In the genomic region with DNA sequence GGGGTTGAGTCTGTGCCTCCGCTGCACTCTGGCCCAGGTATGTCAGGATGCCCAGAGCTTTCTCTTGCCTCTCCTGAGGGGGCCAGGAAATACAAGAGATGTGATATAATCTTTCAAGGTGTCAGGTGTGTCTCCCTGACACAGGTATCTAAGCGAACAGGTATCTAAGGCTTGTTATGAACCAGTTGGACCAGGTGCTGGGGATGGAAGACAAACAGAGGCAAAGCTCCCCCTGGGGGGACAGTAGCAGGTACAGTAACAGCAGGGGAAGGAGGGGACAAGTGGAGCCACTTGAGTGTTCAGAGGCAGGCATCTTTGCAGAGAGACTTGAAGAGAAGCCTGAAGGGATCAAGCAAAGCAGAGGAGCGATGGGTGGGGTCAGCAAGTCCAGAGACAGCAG, we compare ENCODE assay signal across 16 cellular contexts. TPM values are rescaled to one million over a fixed set of nuclear protein-coding genes. Genes with fewer than 3 reads are reported as not detected.
DNase-seq lines count a peak whose midpoint lies in the region; ATAC-seq, FAIRE-seq and TF ChIP-seq lines count a peak whose summit lies in the region.
"Had no signal": no experiment of that assay in that cellular context is flagged by ENCODE, and none has a peak within 500 bp of the region (broad histone marks: within the 10 kb centered on the region; RNA-seq: fewer than 3 reads in every experiment).

No MANE protein-coding gene starts in this region.

- no peak for ATAC-seq in activated naive CD8-positive, alpha-beta T cell treated with anti-CD3 and anti-CD28 coated beads, Interleukin-2, amount 10 ng/mL, durations not matched to agents 7 days and 5 days (ENCODE audit: low read depth)
- no peak for ATAC-seq in natural killer cell
- ATAC-seq in GM18498 (IDR thresholded peaks at IDR 0.05; ENCODE audit: unreplicated experiment), result no peak
- no peak for ATAC-seq in Right ventricle myocardium superior (ENCODE audit: poor library complexity)
- no peak for ATAC-seq in HG03097 (IDR thresholded peaks at IDR 0.05; ENCODE audit: low FRiP score, unreplicated experiment)
- ATAC-seq: gastrocnemius medialis had no signal

- H3K4me1 Mint-ChIP-seq in activated naive CD8-positive, alpha-beta T cell treated with anti-CD3 and anti-CD28 coated beads, Interleukin-2, amount 10 ng/mL, durations not matched to agents 7 days and 5 days, result peaks cover 33% of the 10 kb centered on the region
- H3K4me1 Mint-ChIP-seq in natural killer cell, result peaks cover 37 to 50% of the 10 kb centered on the region in 2 donors

- H3K9me3 Mint-ChIP-seq in activated naive CD8-positive, alpha-beta T cell treated with anti-CD3 and anti-CD28 coated beads, Interleukin-2, amount 10 ng/mL, durations not matched to agents 7 days and 5 days, result no peaks in the 10 kb centered on the region
- no peaks in the 10 kb centered on the region for H3K9me3 Mint-ChIP-seq in natural killer cell

- H3K27ac Mint-ChIP-seq in activated naive CD8-positive, alpha-beta T cell treated with anti-CD3 and anti-CD28 coated beads, Interleukin-2, amount 10 ng/mL, durations not matched to agents 7 days and 5 days, result peak overlapping the region; percentile 66
- peak overlapping the region; percentile 70 to 83 for H3K27ac Mint-ChIP-seq in natural killer cell

- peaks cover 30% of the 10 kb centered on the region for H3K36me3 Mint-ChIP-seq in activated naive CD8-positive, alpha-beta T cell treated with anti-CD3 and anti-CD28 coated beads, Interleukin-2, amount 10 ng/mL, durations not matched to agents 7 days and 5 days
- no peaks in the 10 kb centered on the region for H3K36me3 Mint-ChIP-seq in natural killer cell

- no peaks in the 10 kb centered on the region for H3K27me3 Mint-ChIP-seq in activated naive CD8-positive, alpha-beta T cell treated with anti-CD3 and anti-CD28 coated beads, Interleukin-2, amount 10 ng/mL, durations not matched to agents 7 days and 5 days
- no peaks in the 10 kb centered on the region for H3K27me3 Mint-ChIP-seq in natural killer cell (ENCODE audit: low read depth in 2 of 2)

- POLR2A ChIA-PET in activated naive CD8-positive, alpha-beta T cell treated with anti-CD3 and anti-CD28 coated beads, Interleukin-2, amount 10 ng/mL, durations not matched to agents 7 days and 5 days (lab: Charles Lee), result interaction anchor here (0.6 to 1.2 kb wide), 2 partner anchors 20 to 46 kb away, joined by 3 to 4 read pairs; no protein-coding TSS in a partner anchor

- peak; percentile 9 for FAIRE-seq in GM12891 (lab: Jason Lieb, UNC)
- FAIRE-seq: HTR-8/SVneo had no signal

- H3K4me3 Mint-ChIP-seq in activated naive CD8-positive, alpha-beta T cell treated with anti-CD3 and anti-CD28 coated beads, Interleukin-2, amount 10 ng/mL, durations not matched to agents 7 days and 5 days, result peak overlapping the region; percentile 40
- H3K4me3 Mint-ChIP-seq in natural killer cell, result peak overlapping the region; percentile 37

- intact Hi-C loops in natural killer cell (cut with micrococcal nuclease), result no loop called here
- intact Hi-C loops in Right ventricle myocardium superior (cut with DNase I), result no loop called here

- TF ChIP-seq POLR2A in GM12891 (IDR thresholded peaks at IDR 0.05; ENCODE audit: low read depth, low read length), result no peak

- no peak for TF ChIP-seq CTCF in natural killer cell (IDR thresholded peaks at IDR 0.05)

- peak; percentile 19 for DNase-seq in NCI-H510A treated with DMSO at 0.1 percent for 48 hours (lab: John Stamatoyannopoulos, UW)
- no peak for DNase-seq in NCI-H510A (lab: John Stamatoyannopoulos, UW)
- DNase-seq in GM12891 (ENCODE audit: insufficient read length, low spot score), result no peak
- DNase-seq in activated naive CD8-positive, alpha-beta T cell treated with anti-CD3 and anti-CD28 coated beads, Interleukin-2, amount 10 ng/mL, durations not matched to agents 7 days and 5 days, result no peak
- DNase-seq in natural killer cell, result no peak
- DNase-seq in Right ventricle myocardium superior, result no peak
- DNase-seq: anterior cingulate cortex, gastrocnemius medialis, H7, NCI-H1930, NCI-H69, sigmoid colon had no signal

TF ChIP-seq in GM12891, 5 proteins besides CTCF, POLR2A, EP300 and RAD21:
- TF ChIP-seq POLR2AphosphoS5 (IDR thresholded peaks at IDR 0.05; ENCODE audit: low read depth, low read length) (no peak), PAX5 (IDR thresholded peaks at IDR 0.05; ENCODE audit: insufficient read depth, low read length, severe bottlenecking) (no peak), TAF1 (IDR thresholded peaks at IDR 0.05; ENCODE audit: low read depth, low read length) (no peak), POU2F2 (IDR thresholded peaks at IDR 0.05; ENCODE audit: low read depth, low read length) (no peak), SPI1 (IDR thresholded peaks at IDR 0.05; ENCODE audit: low read depth, low read length) (no peak)

RNA-seq across cellular contexts. Expression of a gene that starts 2.6 kb away (rescaled TPM):
- polyA plus RNA-seq in GM12891 (2012; ENCODE audit: low read depth, missing spikeins), result 5.9 TPM
- 10 to 100 TPM; 10.2 to 12.8 TPM for total RNA-seq in activated naive CD8-positive, alpha-beta T cell treated with anti-CD3 and anti-CD28 coated beads, Interleukin-2, amount 10 ng/mL, durations not matched to agents 7 days and 5 days
- total RNA-seq in natural killer cell (1 to 10 TPM; 8.3 to 9.4 (median 9.1) TPM), Right ventricle myocardium superior (6.5 TPM)

RNA-seq across cellular contexts. Expression of a gene that starts 16.0 kb away (rescaled TPM):
- polyA plus RNA-seq in GM12891 (2012; ENCODE audit: low read depth, missing spikeins), result 0.68 TPM
- total RNA-seq in activated naive CD8-positive, alpha-beta T cell treated with anti-CD3 and anti-CD28 coated beads, Interleukin-2, amount 10 ng/mL, durations not matched to agents 7 days and 5 days, result 1 to 10 TPM; 1.7 to 3.0 TPM
- 1 to 10 TPM; 7.2 to 8.2 (median 7.5) TPM for total RNA-seq in natural killer cell
- 0.91 TPM for total RNA-seq in Right ventricle myocardium superior
- total RNA-seq: A172 had no signal

RNA-seq across cellular contexts. Expression of a gene that starts 19.4 kb away (rescaled TPM):
- polyA plus RNA-seq in GM12891 (2012; ENCODE audit: low read depth, missing spikeins), result 24.1 TPM
- 10 to 100 TPM; 60.0 to 72.3 TPM for total RNA-seq in activated naive CD8-positive, alpha-beta T cell treated with anti-CD3 and anti-CD28 coated beads, Interleukin-2, amount 10 ng/mL, durations not matched to agents 7 days and 5 days
- total RNA-seq in natural killer cell, result 10 to 100 TPM; 46.3 to 73.9 (median 51.7) TPM
- 17.6 TPM for total RNA-seq in Right ventricle myocardium superior

RNA-seq across cellular contexts. Expression of a gene that starts 32.4 kb away (rescaled TPM):
- polyA plus RNA-seq in GM12891 (2012; ENCODE audit: low read depth, missing spikeins), result 29.5 TPM
- total RNA-seq in activated naive CD8-positive, alpha-beta T cell treated with anti-CD3 and anti-CD28 coated beads, Interleukin-2, amount 10 ng/mL, durations not matched to agents 7 days and 5 days, result 10 to 100 TPM; 49.0 to 52.2 TPM
- total RNA-seq in natural killer cell (10 to 100 TPM; 24.1 to 53.9 (median 31.2) TPM), Right ventricle myocardium superior (12.7 TPM)

RNA-seq across cellular contexts. Expression of a gene that starts 34.2 kb away (rescaled TPM):
- 13.9 TPM for polyA plus RNA-seq in GM12891 (2012; ENCODE audit: low read depth, missing spikeins)
- total RNA-seq in activated naive CD8-positive, alpha-beta T cell treated with anti-CD3 and anti-CD28 coated beads, Interleukin-2, amount 10 ng/mL, durations not matched to agents 7 days and 5 days, result 10 to 100 TPM; 16.3 to 17.4 TPM
- total RNA-seq in natural killer cell (10 to 100 TPM; 11.5 to 16.7 (median 13.5) TPM), Right ventricle myocardium superior (14.3 TPM)
